15 cellular contexts compared by ENCODE assay signal in genomic region chr11:93585758-93586157, GRCh38. TPM values are rescaled to one million over a fixed set of nuclear protein-coding genes. Genes with fewer than 3 reads are reported as not detected.
DNase-seq lines count a peak whose midpoint lies in the region; ATAC-seq, FAIRE-seq and TF ChIP-seq lines count a peak whose summit lies in the region.
"Had no signal": no experiment of that assay in that cellular context is flagged by ENCODE, and none has a peak within 500 bp of the region (broad histone marks: within the 10 kb centered on the region; RNA-seq: fewer than 3 reads in every experiment).

No MANE protein-coding gene starts in this region.

- in situ Hi-C loops in K562 (cut with MboI), result no loop called here

- FAIRE-seq in K562 (lab: Jason Lieb, UNC), result no peak

- peaks cover 2% of the 10 kb centered on the region for H3K4me1 Mint-ChIP-seq in activated T-cell treated with anti-CD3 and anti-CD28 coated beads, Interleukin-2, amount 50 U/mL, for 4 hours (ENCODE audit: low read depth)
- H3K4me1 Mint-ChIP-seq: activated B cell treated with CpG ODN at 0.5 μM for 24 hours; naive thymus-derived CD8-positive, alpha-beta T cell had no signal

- intact Hi-C loops in K562 (cut with micrococcal nuclease), result no loop called here

- H2BK12ac ChIP-seq in neuronal stem cell (ENCODE audit: low read length), result no peak overlapping the region

- no peak overlapping the region for H2BK15ac ChIP-seq in neuronal stem cell (ENCODE audit: low read length)

- no peak overlapping the region for H2AK5ac ChIP-seq in neuronal stem cell (ENCODE audit: low read depth, low read length)

- no peak overlapping the region for H2BK5ac ChIP-seq in neuronal stem cell (ENCODE audit: low read length)

- TF ChIP-seq RAD21 in K562 (CRISPR knock-in tag; conservative IDR thresholded peaks at IDR 0.05 in 1 of 2, IDR thresholded peaks at IDR 0.05 in 1 of 2), result no peak

- TF ChIP-seq EP300 in K562 (IDR thresholded peaks at IDR 0.05; ENCODE audit: low read length) (no peak), tibial nerve (IDR thresholded peaks at IDR 0.05) (no peak)

- no peak overlapping the region for H3K4me3 Mint-ChIP-seq in activated T-cell treated with anti-CD3 and anti-CD28 coated beads, Interleukin-2, amount 50 U/mL, for 4 hours
- H3K4me3 Mint-ChIP-seq: activated B cell treated with CpG ODN at 0.5 μM for 24 hours; naive thymus-derived CD8-positive, alpha-beta T cell had no signal

- H3K36me3 Mint-ChIP-seq in activated T-cell treated with anti-CD3 and anti-CD28 coated beads, Interleukin-2, amount 50 U/mL, for 4 hours (ENCODE audit: insufficient read depth), result no peaks in the 10 kb centered on the region
- H3K36me3 Mint-ChIP-seq: naive thymus-derived CD8-positive, alpha-beta T cell had no signal

- H3K4me3 ChIP-seq in K562 (no peak overlapping the region), neuronal stem cell (ENCODE audit: low read length in 2 of 2) (no peak overlapping the region), tibial nerve (no peak overlapping the region)

- no peak overlapping the region for H4K91ac ChIP-seq in neuronal stem cell (ENCODE audit: low read depth, low read length, poor library complexity)

- H3K9me1 ChIP-seq in K562 (ENCODE audit: control insufficient read depth, insufficient read depth, low read length), result no peaks in the 10 kb centered on the region

- H3K27ac ChIP-seq in K562 (ENCODE audit: extremely low read depth, low read depth, low read length) (no peak overlapping the region), neuronal stem cell (replicated peaks; ENCODE audit: low read length) (no peak overlapping the region), tibial nerve (no peak overlapping the region)

- no peaks in the 10 kb centered on the region for H3K79me1 ChIP-seq in neuronal stem cell (ENCODE audit: low read depth, low read length)

- no peak overlapping the region for H3K18ac ChIP-seq in neuronal stem cell (ENCODE audit: low read length)

- H3K14ac ChIP-seq in neuronal stem cell (ENCODE audit: low read length), result no peak overlapping the region

- H3K4ac ChIP-seq in neuronal stem cell (ENCODE audit: low read length), result no peak overlapping the region

- no peaks in the 10 kb centered on the region for H3K36me3 ChIP-seq in K562 (ENCODE audit: control insufficient read depth, insufficient read depth, low read length)
- H3K36me3 ChIP-seq in neuronal stem cell (replicated peaks in 1 of 2; ENCODE audit: control insufficient read depth in 2 of 2, insufficient read depth in 2 of 2, low read length in 2 of 2), result no peaks in the 10 kb centered on the region
- H3K36me3 ChIP-seq in tibial nerve, result no peaks in the 10 kb centered on the region

- TF ChIP-seq CTCF in K562 (IDR thresholded peaks at IDR 0.05 in 2 of 3, conservative IDR thresholded peaks at IDR 0.05 in 1 of 3; ENCODE audit: insufficient read depth in 2 of 3, low read depth in 1 of 3, low read length in 3 of 3), result no peak
- no peak for TF ChIP-seq CTCF in tibial nerve (IDR thresholded peaks at IDR 0.05)

- H3K9ac ChIP-seq in K562 (ENCODE audit: insufficient read depth in 1 of 2, low read depth in 2 of 2, low read length in 2 of 2) (no peak overlapping the region), neuronal stem cell (ENCODE audit: low read depth, low read length, poor library complexity) (no peak overlapping the region)

- H3K9me3 ChIP-seq in K562 (replicated peaks; ENCODE audit: control insufficient read depth, insufficient read depth, low read depth, low read length) (no peaks in the 10 kb centered on the region), neuronal stem cell (replicated peaks in 1 of 2; ENCODE audit: control insufficient read depth in 2 of 2, insufficient read depth in 1 of 2, low read depth in 1 of 2, low read length in 2 of 2) (no peaks in the 10 kb centered on the region), tibial nerve (no peaks in the 10 kb centered on the region)

- DNase-seq in 8988T, result peak; percentile 16
- peak; percentile 14 for DNase-seq in HPDE6-E6E7 (ENCODE audit: extremely low spot score)
- peak in 2 of 4 experiments; percentile 10 to 13 for DNase-seq in K562 (ENCODE audit: extremely low read depth in 1 of 4, low spot score in 3 of 4)
- peak; percentile 65 for DNase-seq in left lobe of liver (ENCODE audit: low spot score)
- no peak for DNase-seq in NCI-H2081 treated with DMSO at 0.1 percent for 48 hours (lab: John Stamatoyannopoulos, UW)
- DNase-seq in neuronal stem cell (ENCODE audit: low spot score), result no peak
- no peak for DNase-seq in tibial nerve (ENCODE audit: low spot score in 2 of 2)
- no peak for DNase-seq in activated T-cell treated with anti-CD3 and anti-CD28 coated beads, Interleukin-2, amount 50 U/mL, for 4 hours
- DNase-seq: activated B cell treated with CpG ODN at 0.5 μM for 24 hours; cortex of kidney; GF-D8; KBM-7; naive thymus-derived CD8-positive, alpha-beta T cell; NCI-H2171 treated with DMSO at 0.1 percent for 48 hours had no signal

- BruUV-seq in K562 (replicated peaks; lab: Mats Ljungman, UMichigan), result no TSS peak

- peak; percentile 42; the same call in 2 of the 3 replicates for ATAC-seq in K562
- peak; percentile 93 for ATAC-seq in left lobe of liver
- no peak for ATAC-seq in activated T-cell treated with anti-CD3 and anti-CD28 coated beads, Interleukin-2, amount 50 U/mL, for 4 hours
- ATAC-seq: naive thymus-derived CD8-positive, alpha-beta T cell; Right ventricle myocardium inferior had no signal

- no peak overlapping the region for H2BK120ac ChIP-seq in neuronal stem cell (ENCODE audit: low read depth, low read length)

- no peak overlapping the region for H3K23ac ChIP-seq in neuronal stem cell (ENCODE audit: low read depth, low read length, poor library complexity)

- H3K4me2 ChIP-seq in K562 (ENCODE audit: insufficient read depth, low read length) (no peak overlapping the region), neuronal stem cell (ENCODE audit: insufficient read depth, low read length, poor library complexity, severe bottlenecking) (no peak overlapping the region)

- H3K27me3 ChIP-seq in K562 (ENCODE audit: control insufficient read depth in 2 of 2, insufficient read depth in 2 of 2, low read length in 2 of 2) (0 out of 5 replicates have a peak, but pooled peaks cover 0 to 4% of the 10 kb centered on the region in 2 experiments), neuronal stem cell (ENCODE audit: control insufficient read depth in 3 of 3, insufficient read depth in 3 of 3, low read depth in 1 of 3, low read length in 3 of 3) (peaks cover 0 to 8% (median 0%) of the 10 kb centered on the region in 3 experiments), tibial nerve (no peaks in the 10 kb centered on the region)

- no peak overlapping the region for H4K8ac ChIP-seq in neuronal stem cell (ENCODE audit: low read depth, low read length)

- POLR2A ChIA-PET in K562 (lab: Yijun Ruan, JAX), result interaction anchor here (0.7 kb wide), 1 partner anchor 279 kb away, joined by 3 read pairs; no protein-coding TSS in a partner anchor

- H3K27me3 Mint-ChIP-seq in activated T-cell treated with anti-CD3 and anti-CD28 coated beads, Interleukin-2, amount 50 U/mL, for 4 hours (ENCODE audit: low read depth), result peaks cover 16% of the 10 kb centered on the region

- no peaks in the 10 kb centered on the region for H3K79me2 ChIP-seq in K562 (ENCODE audit: control insufficient read depth, insufficient read depth, low read length)

- no peaks in the 10 kb centered on the region for H4K20me1 ChIP-seq in K562 (replicated peaks; ENCODE audit: control insufficient read depth, insufficient read depth, low read length)

- CTCF ChIA-PET in K562 (lab: Yijun Ruan, JAX; ENCODE audit: low intra/inter-chr PET ratio), result no interaction called here

- H2AFZ ChIP-seq in K562 (ENCODE audit: low read depth, low read length) (no peak overlapping the region), neuronal stem cell (ENCODE audit: low read length) (no peak overlapping the region)

- no peaks in the 10 kb centered on the region for H3K9me3 Mint-ChIP-seq in activated T-cell treated with anti-CD3 and anti-CD28 coated beads, Interleukin-2, amount 50 U/mL, for 4 hours
- H3K9me3 Mint-ChIP-seq: activated B cell treated with CpG ODN at 0.5 μM for 24 hours; naive thymus-derived CD8-positive, alpha-beta T cell had no signal

- TF ChIP-seq POLR2A in K562 (conservative IDR thresholded peaks at IDR 0.05) (no peak), tibial nerve (IDR thresholded peaks at IDR 0.05) (no peak)

- H3K4me1 ChIP-seq in K562 (replicated peaks in 1 of 2; ENCODE audit: control insufficient read depth in 2 of 2, insufficient read depth in 2 of 2, low read length in 2 of 2) (peaks cover 0 to 22% of the 10 kb centered on the region in 2 experiments; a peak in 3 of 5 replicates), neuronal stem cell (ENCODE audit: control insufficient read depth in 2 of 2, insufficient read depth in 1 of 2, low read depth in 1 of 2, low read length in 2 of 2) (no peaks in the 10 kb centered on the region), tibial nerve (no peaks in the 10 kb centered on the region)

TF ChIP-seq in K562, 482 proteins besides CTCF, POLR2A, EP300 and RAD21 (continues in another document):
- no peak for TF ChIP-seq TSC22D4 (tag; IDR thresholded peaks at IDR 0.05)
- TF ChIP-seq ZBED1 (IDR thresholded peaks at IDR 0.05), result no peak
- TF ChIP-seq TBL1XR1 (IDR thresholded peaks at IDR 0.05; ENCODE audit: low read length in 2 of 2), result no peak
- peak; percentile 24; the same call in 1 of the 2 replicates for TF ChIP-seq MAFF (IDR thresholded peaks at IDR 0.05; ENCODE audit: low read length)

RNA-seq across cellular contexts. Expression of gene SMCO4, which starts 42.6 kb away (rescaled TPM):
- 1.7 and 3.1 TPM in 2 replicates for total RNA-seq in K562 (2011; cell fraction: chromatin; rRNA removed; ENCODE audit: low replicate concordance)
- total RNA-seq in K562 (2011; cell fraction: nucleolus; rRNA removed), result 3.3 and 4.8 TPM in 2 replicates
- 3.3 and 5.0 TPM in 2 replicates for total RNA-seq in K562 (2011; cell fraction: nucleoplasm; rRNA removed)
- total RNA-seq in K562 (2014; rRNA removed) (15.3 and 36.6 TPM in 2 replicates), K562 (2014; rRNA removed; fragmentation: Illumina TruSeq; extraction: Trizol) (16.0 and 19.1 TPM in 2 replicates), K562 (2015; rRNA removed; fragmentation: Illumina TruSeq; extraction: Trizol) (14.1 and 21.1 TPM in 2 replicates), K562 (2021) (16.9 and 18.5 TPM in 2 replicates), left lobe of liver (48.7 TPM), tibial nerve (10 to 100 TPM in 2 of 4 donors, 1 to 10 TPM in 2; 3.7 to 13.8 (median 7.6) TPM)
- polyA plus RNA-seq in K562 (2011; rRNA removed) (9.5 and 11.5 TPM in 2 replicates), K562 (2014; fragmentation: Illumina TruSeq; extraction: Trizol) (15.4 and 22.3 TPM in 2 replicates), K562 (2014; fragmentation: Nextera tagmentation; extraction: Ambion mirVana) (1 to 10 TPM; 1.8 to 2.2 TPM), K562 (2014; rRNA removed) (18.3 and 27.8 TPM in 2 replicates)
- polyA plus RNA-seq in K562 (2011; cell fraction: cytosol; rRNA removed), result 8.6 and 11.3 TPM in 2 replicates
- polyA plus RNA-seq in K562 (2011; cell fraction: nucleus; rRNA removed), result 2.6 and 5.4 TPM in 2 replicates
- 36.6 and 56.8 TPM in 2 replicates for polyA plus RNA-seq in K562 (2012)
- polyA minus RNA-seq in K562 (2011; rRNA and poly(A)+ RNA removed), result 3.3 and 3.5 TPM in 2 replicates
- polyA minus RNA-seq in K562 (2011; cell fraction: cytosol; rRNA and poly(A)+ RNA removed), result 5.6 TPM in 1 of 2 replicates, not detected in the other
- polyA minus RNA-seq in K562 (2011; cell fraction: nucleus; rRNA and poly(A)+ RNA removed), result 1.4 and 1.6 TPM in 2 replicates
- polyA plus RNA-seq in neuronal stem cell (2013, experiment 1 of 2), result 43.7 TPM
- polyA plus RNA-seq in neuronal stem cell (2013, experiment 2 of 2), result 48.5 TPM
- 10 to 100 TPM in 2 of 3 donors, 1 to 10 TPM in 1; 9.3 to 12.0 (median 11.9) TPM for total RNA-seq in activated T-cell treated with anti-CD3 and anti-CD28 coated beads, Interleukin-2, amount 50 U/mL, for 4 hours

Comparison
In these comparisons a context has a peak if more than half of its experiments do, and no peak if none do; other contexts are left out.
1. DNase-seq: peak in 8988T (single experiment), HPDE6-E6E7 (single experiment) and left lobe of liver (single experiment); none in NCI-H2081 treated with DMSO at 0.1 percent for 48 hours (single experiment), neuronal stem cell (single experiment), tibial nerve (0 of 2) and activated T-cell treated with anti-CD3 and anti-CD28 coated beads, Interleukin-2, amount 50 U/mL, for 4 hours (single experiment).
2. ATAC-seq: peak in K562 (single experiment) and left lobe of liver (single experiment); none in activated T-cell treated with anti-CD3 and anti-CD28 coated beads, Interleukin-2, amount 50 U/mL, for 4 hours (0 of 2).